ENCODE assay signal across 11 cellular contexts in genomic region chr12:131101006-131101405, GRCh38.
"Had no signal": no experiment of that assay in that cellular context is flagged by ENCODE, and none has a peak within 500 bp of the region (broad histone marks: within the 10 kb centered on the region; RNA-seq: fewer than 3 reads in every experiment).

No MANE protein-coding gene starts in this region.

- ATAC-seq: body of pancreas; naive thymus-derived CD4-positive, alpha-beta T cell had no signal

- H3K4me1 ChIP-seq: prostate gland had no signal

- H3K4me3 ChIP-seq: body of pancreas, lung, prostate gland, vagina had no signal

- H3K9me3 ChIP-seq: body of pancreas, prostate gland, vagina had no signal

- H3K27ac ChIP-seq: body of pancreas, prostate gland, vagina had no signal

- DNase-seq: activated CD4-positive, alpha-beta memory T cell treated with anti-CD3 and anti-CD28 coated beads, Interleukin-2, amount 10 ng/mL, durations not matched to agents 7 days and 5 days; activated CD4-positive, alpha-beta T cell treated with anti-CD3 and anti-CD28 coated beads for 1 hour; dermis blood vessel endothelial cell; hypothalamus; stimulated activated CD4-positive, alpha-beta T cell treated with anti-CD3 and anti-CD28 coated beads, Interleukin-12 subunit alpha, Interleukin-12 subunit beta, amount 100 ng/mL, for 4 hours; stimulated activated naive CD4-positive, alpha-beta T cell treated with Interleukin-2 at 50 U/mL for 16 hours had no signal

- H3K27me3 ChIP-seq: body of pancreas, vagina had no signal
